In the genomic region with DNA sequence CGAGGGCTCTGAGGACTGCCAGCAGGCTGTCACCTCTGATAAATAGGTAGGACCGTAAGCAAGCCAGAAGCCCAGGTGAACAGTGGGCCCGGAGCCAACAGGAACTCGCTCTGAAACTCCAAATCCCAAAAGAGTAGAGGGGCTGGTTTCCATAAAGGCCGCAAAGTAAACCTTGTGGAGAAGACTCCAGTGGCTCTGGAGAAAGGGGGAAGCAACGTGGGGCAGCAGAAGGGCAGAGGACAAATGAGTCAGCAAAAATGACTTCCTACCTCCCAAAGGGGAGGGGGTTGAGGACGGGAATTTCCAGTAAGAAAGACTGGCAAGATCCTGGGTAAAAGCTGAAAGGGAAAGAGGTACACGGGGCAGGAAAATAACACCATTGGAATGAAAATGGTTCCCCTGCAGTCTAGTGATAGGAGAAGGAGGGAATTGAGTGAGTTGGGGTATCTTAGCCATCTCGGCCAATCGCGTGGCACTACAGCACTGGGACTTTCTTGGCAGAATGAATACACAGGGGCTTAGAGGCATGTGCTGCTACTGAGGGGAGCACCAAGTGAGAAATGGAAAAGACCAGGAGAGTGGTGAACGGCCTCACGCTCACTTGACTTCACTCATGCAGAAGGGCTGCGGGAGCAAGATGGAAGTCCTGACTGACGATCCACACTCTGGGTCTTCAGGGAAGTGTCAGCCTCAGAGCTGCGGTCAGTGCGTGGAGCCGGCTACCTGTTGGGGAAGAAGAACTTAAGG, we compare ENCODE assay signal across 1 cellular context.
TF ChIP-seq lines count a peak whose summit lies in the region.

No MANE protein-coding gene starts in this region.

TF ChIP-seq in H1, 55 proteins besides CTCF, POLR2A, EP300 and RAD21:
- no peak for TF ChIP-seq EGR1 (IDR thresholded peaks at IDR 0.05; ENCODE audit: borderline replicate concordance, low read depth, low read length)
- peak; percentile 68 for TF ChIP-seq BACH1 (IDR thresholded peaks at IDR 0.05; ENCODE audit: low read length)
- TF ChIP-seq SIRT6 (IDR thresholded peaks at IDR 0.05; ENCODE audit: low read length): no peak
- no peak for TF ChIP-seq YY1 (IDR thresholded peaks at IDR 0.05; ENCODE audit: low read depth, low read length)
- no peak for TF ChIP-seq POU5F1 (IDR thresholded peaks at IDR 0.05; ENCODE audit: low read depth, low read length)
- TF ChIP-seq TAF7 (optimal IDR thresholded peaks at IDR 0.05; ENCODE audit: borderline replicate concordance, low read depth, low read length): no peak
- no peak for TF ChIP-seq RBBP5 (IDR thresholded peaks at IDR 0.05; ENCODE audit: borderline replicate concordance, low read depth, low read length)
- TF ChIP-seq SP2 (IDR thresholded peaks at IDR 0.05; ENCODE audit: low read length): no peak
- TF ChIP-seq RFX5 (IDR thresholded peaks at IDR 0.05; ENCODE audit: borderline replicate concordance, low read depth, low read length): no peak
- no peak for TF ChIP-seq TBP (IDR thresholded peaks at IDR 0.05; ENCODE audit: low read depth, low read length)
- TF ChIP-seq SP1 (IDR thresholded peaks at IDR 0.05; ENCODE audit: low read depth, low read length): no peak
- TF ChIP-seq, protein P1, sequence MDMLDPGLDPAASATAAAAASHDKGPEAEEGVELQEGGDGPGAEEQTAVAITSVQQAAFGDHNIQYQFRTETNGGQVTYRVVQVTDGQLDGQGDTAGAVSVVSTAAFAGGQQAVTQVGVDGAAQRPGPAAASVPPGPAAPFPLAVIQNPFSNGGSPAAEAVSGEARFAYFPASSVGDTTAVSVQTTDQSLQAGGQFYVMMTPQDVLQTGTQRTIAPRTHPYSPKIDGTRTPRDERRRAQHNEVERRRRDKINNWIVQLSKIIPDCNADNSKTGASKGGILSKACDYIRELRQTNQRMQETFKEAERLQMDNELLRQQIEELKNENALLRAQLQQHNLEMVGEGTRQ (IDR thresholded peaks at IDR 0.05; ENCODE audit: low read length): no peak
- 0 out of 2 replicates have a peak, but pooled peaks have one; percentile 37 for TF ChIP-seq TAF1 (IDR thresholded peaks at IDR 0.05; ENCODE audit: low read depth, low read length)
- TF ChIP-seq PHF8 (conservative IDR thresholded peaks at IDR 0.05; ENCODE audit: low read depth, low read length): no peak
- TF ChIP-seq NRF1 (IDR thresholded peaks at IDR 0.05; ENCODE audit: low read depth, low read length): no peak
- no peak for TF ChIP-seq CHD1 (IDR thresholded peaks at IDR 0.05; ENCODE audit: low read depth, low read length)
- no peak for TF ChIP-seq BCL11A (IDR thresholded peaks at IDR 0.05; ENCODE audit: low read depth in 2 of 2, low read length in 2 of 2)
- TF ChIP-seq NANOG (IDR thresholded peaks at IDR 0.05; ENCODE audit: insufficient read depth, low read depth, low read length, poor library complexity, severe bottlenecking): no peak
- TF ChIP-seq CREB1 (IDR thresholded peaks at IDR 0.05): no peak
- TF ChIP-seq, protein P2, sequence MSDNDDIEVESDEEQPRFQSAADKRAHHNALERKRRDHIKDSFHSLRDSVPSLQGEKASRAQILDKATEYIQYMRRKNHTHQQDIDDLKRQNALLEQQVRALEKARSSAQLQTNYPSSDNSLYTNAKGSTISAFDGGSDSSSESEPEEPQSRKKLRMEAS (IDR thresholded peaks at IDR 0.05): no peak
- no peak for TF ChIP-seq ASH2L (IDR thresholded peaks at IDR 0.05; ENCODE audit: low read length)
- TF ChIP-seq, protein P3, sequence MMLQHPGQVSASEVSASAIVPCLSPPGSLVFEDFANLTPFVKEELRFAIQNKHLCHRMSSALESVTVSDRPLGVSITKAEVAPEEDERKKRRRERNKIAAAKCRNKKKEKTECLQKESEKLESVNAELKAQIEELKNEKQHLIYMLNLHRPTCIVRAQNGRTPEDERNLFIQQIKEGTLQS (IDR thresholded peaks at IDR 0.05; ENCODE audit: insufficient read depth, low read depth, low read length): no peak
- TF ChIP-seq MAFK (IDR thresholded peaks at IDR 0.05; ENCODE audit: low read depth, low read length): peak; percentile 72
- TF ChIP-seq HDAC2 (IDR thresholded peaks at IDR 0.05; ENCODE audit: borderline replicate concordance in 1 of 2, low read depth in 2 of 2, low read length in 2 of 2): no peak
- TF ChIP-seq GTF2F1 (IDR thresholded peaks at IDR 0.05; ENCODE audit: borderline replicate concordance, low read depth, low read length): no peak
